Comparison of ENCODE assay signal across 17 cellular contexts in genomic region chr15:39381517-39381916, GRCh38.
A peak's percentile ranks its signal among the peaks of the same experiment; 100 is the strongest.
DNase-seq lines count a peak whose midpoint lies in the region; ATAC-seq and TF ChIP-seq lines count a peak whose summit lies in the region.
"Had no signal": no experiment of that assay in that cellular context is flagged by ENCODE, and none has a peak within 500 bp of the region (broad histone marks: within the 10 kb centered on the region; RNA-seq: fewer than 3 reads in every experiment).

No MANE protein-coding gene starts in this region.

- no peaks in the 10 kb centered on the region for H3K9me3 ChIP-seq in spleen

- H3K27ac Mint-ChIP-seq in memory B cell (peak overlapping the region; percentile 31), nephron progenitor cell (no peak overlapping the region)
- H3K27ac Mint-ChIP-seq: activated naive CD4-positive, alpha-beta T cell treated with anti-CD3 and anti-CD28 coated beads, Interleukin-2, amount 50 U/mL, for 24 hours; neural progenitor cell; T-helper 2 cell treated with Interferon-gamma antibody and Interleukin-4, amounts not matched to agents 5 μg/mL and 100 μg/mL, for 36 hours had no signal

- no peak overlapping the region for H3K4me3 ChIP-seq in spleen
- H3K4me3 ChIP-seq: neural progenitor cell had no signal

- TF ChIP-seq CTCF in nephron progenitor cell (IDR thresholded peaks at IDR 0.05) (no peak), spleen (IDR thresholded peaks at IDR 0.05 in 8 of 11, conservative IDR thresholded peaks at IDR 0.05 in 3 of 11) (no peak)

- intact Hi-C loops in spleen (cut with DNase I; ENCODE audit: low total_unique reads): no loop called here

- DNase-seq in MV-4-11 (lab: John Stamatoyannopoulos, UW) (peak; percentile 36), memory B cell (ENCODE audit: low spot score in 2 of 2) (no peak), nephron progenitor cell (no peak), spleen (no peak)
- no peak for DNase-seq in activated naive CD4-positive, alpha-beta T cell treated with anti-CD3 and anti-CD28 coated beads, Interleukin-2, amount 50 U/mL, for 16 hours
- DNase-seq: dermis blood vessel endothelial cell; foreskin melanocyte; KBM-7; left cardiac atrium; NCI-H2171; stimulated activated CD4-positive, alpha-beta T cell treated with anti-CD3 and anti-CD28 coated beads, Interleukin-15, amount 100 ng/mL, for 24 hours had no signal

- H3K27ac ChIP-seq in spleen: peak overlapping the region in 3 of 8 donors; percentile 61 to 71 (median 62)
- H3K27ac ChIP-seq: neural progenitor cell had no signal

- H3K36me3 Mint-ChIP-seq in memory B cell (no peaks in the 10 kb centered on the region), nephron progenitor cell (ENCODE audit: low read depth) (no peaks in the 10 kb centered on the region)
- H3K36me3 Mint-ChIP-seq: activated naive CD4-positive, alpha-beta T cell treated with anti-CD3 and anti-CD28 coated beads, Interleukin-2, amount 50 U/mL, for 24 hours; neural progenitor cell had no signal

- 34 to 54% (median 41%) methylated on average over 1 of the region's 1 CpG for WGBS in spleen, 5 donors

- H3K9me3 Mint-ChIP-seq in memory B cell (peaks cover 3% of the 10 kb centered on the region), nephron progenitor cell (peaks cover 17% of the 10 kb centered on the region)
- H3K9me3 Mint-ChIP-seq: activated naive CD4-positive, alpha-beta T cell treated with anti-CD3 and anti-CD28 coated beads, Interleukin-2, amount 50 U/mL, for 24 hours; neural progenitor cell; T-helper 2 cell treated with Interferon-gamma antibody and Interleukin-4, amounts not matched to agents 5 μg/mL and 100 μg/mL, for 36 hours had no signal

- peaks cover 0 to 10% (median 0%) of the 10 kb centered on the region in 6 donors for H3K4me1 ChIP-seq in spleen
- H3K4me1 ChIP-seq: neural progenitor cell had no signal

- H3K4me1 Mint-ChIP-seq in memory B cell (no peaks in the 10 kb centered on the region), nephron progenitor cell (no peaks in the 10 kb centered on the region)
- H3K4me1 Mint-ChIP-seq: activated naive CD4-positive, alpha-beta T cell treated with anti-CD3 and anti-CD28 coated beads, Interleukin-2, amount 50 U/mL, for 24 hours; neural progenitor cell had no signal

- TF ChIP-seq POLR2A in spleen (IDR thresholded peaks at IDR 0.05): no peak

- H3K27me3 ChIP-seq in spleen (replicated peaks in 1 of 7): no peaks in the 10 kb centered on the region
- H3K27me3 ChIP-seq: neural progenitor cell had no signal

- H3K4me3 Mint-ChIP-seq in memory B cell (no peak overlapping the region), nephron progenitor cell (no peak overlapping the region)
- H3K4me3 Mint-ChIP-seq: activated naive CD4-positive, alpha-beta T cell treated with anti-CD3 and anti-CD28 coated beads, Interleukin-2, amount 50 U/mL, for 24 hours; neural progenitor cell; T-helper 2 cell treated with Interferon-gamma antibody and Interleukin-4, amounts not matched to agents 5 μg/mL and 100 μg/mL, for 36 hours had no signal

- H3K27me3 Mint-ChIP-seq in memory B cell: peaks cover 3% of the 10 kb centered on the region
- peaks cover 3% of the 10 kb centered on the region for H3K27me3 Mint-ChIP-seq in nephron progenitor cell (ENCODE audit: low read depth, poor library complexity)

- ATAC-seq in GM18861 (IDR thresholded peaks at IDR 0.05; ENCODE audit: unreplicated experiment) (peak; percentile 92), HG02610 (IDR thresholded peaks at IDR 0.05; ENCODE audit: unreplicated experiment) (peak; percentile 57), memory B cell (ENCODE audit: low read depth) (no peak), GM21529 (IDR thresholded peaks at IDR 0.05; ENCODE audit: unreplicated experiment) (no peak)
- ATAC-seq: left cardiac atrium had no signal

- no peaks in the 10 kb centered on the region for H3K36me3 ChIP-seq in spleen
- H3K36me3 ChIP-seq: neural progenitor cell had no signal

Comparison
In these comparisons a context has a peak if more than half of its experiments do, and no peak if none do; other contexts are left out.
1. ATAC-seq: peak in GM18861 (single experiment) and HG02610 (single experiment); none in memory B cell (single experiment) and GM21529 (single experiment).